In the genomic region with DNA sequence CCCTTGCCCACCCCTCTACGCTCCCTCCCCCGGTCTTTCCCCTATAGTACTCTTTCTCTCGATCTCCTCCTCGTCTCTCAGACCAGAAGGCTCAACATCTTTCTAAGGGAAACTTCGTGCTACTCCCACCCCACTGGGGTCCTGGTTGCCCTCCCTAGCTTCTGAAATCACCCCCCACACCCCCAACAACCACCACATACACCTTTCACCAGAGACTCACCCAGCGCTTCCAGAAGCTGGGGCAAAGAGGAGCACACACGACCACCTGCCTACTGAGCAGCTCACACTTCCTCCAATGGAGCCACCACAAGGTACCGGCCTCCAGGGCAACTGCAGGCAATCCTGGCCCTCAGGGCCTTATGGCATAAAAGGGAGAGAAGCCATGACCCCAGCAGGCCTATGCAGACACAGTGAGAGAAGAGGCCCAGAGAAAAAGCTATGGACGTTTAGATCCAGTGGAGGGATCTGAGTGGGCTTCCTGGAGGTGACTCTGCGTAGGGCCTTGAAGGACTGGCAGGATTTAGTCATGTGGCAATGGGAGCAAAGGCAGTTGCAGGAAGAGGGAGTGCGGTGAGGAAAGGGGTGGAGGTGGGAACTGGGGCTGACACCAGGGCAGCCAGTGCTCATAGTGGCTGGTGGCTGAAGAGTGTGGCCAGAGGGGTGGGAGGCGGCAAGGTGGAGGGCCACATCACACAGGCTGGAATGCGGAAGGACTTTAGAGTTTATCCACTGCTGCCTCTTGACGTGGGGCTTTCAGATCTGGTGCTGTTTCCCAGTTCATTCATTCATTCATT, we compare ENCODE assay signal across 23 cellular contexts. TPM values are rescaled to one million over a fixed set of nuclear protein-coding genes. Genes with fewer than 3 reads are reported as not detected.
DNase-seq lines count a peak whose midpoint lies in the region; ATAC-seq, FAIRE-seq and TF ChIP-seq lines count a peak whose summit lies in the region.
"Had no signal": no experiment of that assay in that cellular context is flagged by ENCODE, and none has a peak within 500 bp of the region (broad histone marks: within the 10 kb centered on the region; RNA-seq: fewer than 3 reads in every experiment).

No MANE protein-coding gene starts in this region.

- no peak overlapping the region for H2BK120ac ChIP-seq in neuronal stem cell (ENCODE audit: low read depth, low read length)

- no peak overlapping the region for H3K4me3 ChIP-seq in H7 (ENCODE audit: insufficient read depth, low read depth, low read length)
- H3K4me3 ChIP-seq in neuronal stem cell (ENCODE audit: low read length in 2 of 2) = no peak overlapping the region

- H3K36me3 ChIP-seq in H7 (replicated peaks; ENCODE audit: control insufficient read depth, insufficient read depth, low read length) = no peaks in the 10 kb centered on the region
- no peaks in the 10 kb centered on the region for H3K36me3 ChIP-seq in neuronal stem cell (replicated peaks in 1 of 2; ENCODE audit: control insufficient read depth in 2 of 2, insufficient read depth in 2 of 2, low read length in 2 of 2)

- no TSS peak for BruUV-seq in Calu3 (replicated peaks; lab: Mats Ljungman, UMichigan)

- peaks cover 6 to 33% of the 10 kb centered on the region in 2 donors for H3K4me1 ChIP-seq in neuronal stem cell (ENCODE audit: control insufficient read depth in 2 of 2, insufficient read depth in 1 of 2, low read depth in 1 of 2, low read length in 2 of 2)
- H3K4me1 ChIP-seq: parathyroid adenoma had no signal

- H3K27ac Mint-ChIP-seq in Calu3 (ENCODE audit: unreplicated experiment) = no peak overlapping the region
- H3K27ac Mint-ChIP-seq in activated CD4-positive, alpha-beta T cell treated with anti-CD3 and anti-CD28 coated beads for 36 hours = no peak overlapping the region
- H3K27ac Mint-ChIP-seq: CD4-positive, alpha-beta T cell; dendritic cell treated with granulocyte-macrophage colony-stimulating factor and Interleukin-4, amounts not matched to agents 40 ng/mL and 50 ng/mL, for 4 days; stimulated activated effector memory CD8-positive, alpha-beta T cell treated with anti-CD3 and anti-CD28 coated beads, Interleukin-12 subunit alpha, Interleukin-12 subunit beta, amount 100 ng/mL, for 72 hours had no signal

- H3K9me3 ChIP-seq in neuronal stem cell (replicated peaks in 1 of 2; ENCODE audit: control insufficient read depth in 2 of 2, insufficient read depth in 1 of 2, low read depth in 1 of 2, low read length in 2 of 2) = no peaks in the 10 kb centered on the region

- no peaks in the 10 kb centered on the region for H3K9me3 Mint-ChIP-seq in Calu3 (ENCODE audit: low read depth, unreplicated experiment)
- no peaks in the 10 kb centered on the region for H3K9me3 Mint-ChIP-seq in activated CD4-positive, alpha-beta T cell treated with anti-CD3 and anti-CD28 coated beads for 36 hours (ENCODE audit: low read depth)
- H3K9me3 Mint-ChIP-seq: CD4-positive, alpha-beta T cell; dendritic cell treated with granulocyte-macrophage colony-stimulating factor and Interleukin-4, amounts not matched to agents 40 ng/mL and 50 ng/mL, for 4 days; naive B cell; stimulated activated effector memory CD8-positive, alpha-beta T cell treated with anti-CD3 and anti-CD28 coated beads, Interleukin-12 subunit alpha, Interleukin-12 subunit beta, amount 100 ng/mL, for 72 hours had no signal

- H2BK12ac ChIP-seq in neuronal stem cell (ENCODE audit: low read length) = peak overlapping the region; percentile 99

- WGBS in neuronal stem cell (ENCODE audit: extremely low coverage in 2 of 2, insufficient read length in 2 of 2, insufficient replicate concordance in 1 of 2), 2 donors = no CpG with 5 or more reads among the region's 14 CpGs

- no peak overlapping the region for H3K4me3 Mint-ChIP-seq in Calu3 (ENCODE audit: low read depth, unreplicated experiment)
- H3K4me3 Mint-ChIP-seq in activated CD4-positive, alpha-beta T cell treated with anti-CD3 and anti-CD28 coated beads for 36 hours = no peak overlapping the region
- H3K4me3 Mint-ChIP-seq: CD4-positive, alpha-beta T cell; dendritic cell treated with granulocyte-macrophage colony-stimulating factor and Interleukin-4, amounts not matched to agents 40 ng/mL and 50 ng/mL, for 4 days; naive B cell; stimulated activated effector memory CD8-positive, alpha-beta T cell treated with anti-CD3 and anti-CD28 coated beads, Interleukin-12 subunit alpha, Interleukin-12 subunit beta, amount 100 ng/mL, for 72 hours had no signal

- no peaks in the 10 kb centered on the region for H3K36me3 Mint-ChIP-seq in Calu3 (ENCODE audit: insufficient read depth, unreplicated experiment)
- H3K36me3 Mint-ChIP-seq in activated CD4-positive, alpha-beta T cell treated with anti-CD3 and anti-CD28 coated beads for 36 hours (ENCODE audit: low read depth) = no peaks in the 10 kb centered on the region
- H3K36me3 Mint-ChIP-seq: naive B cell; stimulated activated effector memory CD8-positive, alpha-beta T cell treated with anti-CD3 and anti-CD28 coated beads, Interleukin-12 subunit alpha, Interleukin-12 subunit beta, amount 100 ng/mL, for 72 hours had no signal

- DNase-seq in Calu3 (peak; percentile 29), H7 (peak; percentile 35), frontal cortex (ENCODE audit: low spot score in 2 of 2) (peak; percentile 1 to 12), neuronal stem cell (ENCODE audit: low spot score) (no peak), NK-92 (lab: John Stamatoyannopoulos, UW; ENCODE audit: unreplicated experiment) (no peak), NOMO-1 treated with dmso at 0.1 percent for 144 hours (lab: John Stamatoyannopoulos, UW; ENCODE audit: unreplicated experiment) (no peak)
- no peak for DNase-seq in activated CD4-positive, alpha-beta T cell treated with anti-CD3 and anti-CD28 coated beads for 36 hours
- DNase-seq: activated CD4-positive, alpha-beta T cell treated with anti-CD3 and anti-CD28 coated beads for 48 hours; activated effector memory CD4-positive, alpha-beta T cell treated with anti-CD3 and anti-CD28 coated beads, Interleukin-2, amount 50 U/mL, for 16 hours; CD4-positive, alpha-beta T cell; Kasumi-1; naive B cell; NCI-H1048; NCI-H2029 treated with DMSO at 0.1 percent for 48 hours; NCI-H446; SW 1271 had no signal

- ATAC-seq in HG03460 (IDR thresholded peaks at IDR 0.05; ENCODE audit: unreplicated experiment) = no peak
- ATAC-seq in activated CD4-positive, alpha-beta T cell treated with anti-CD3 and anti-CD28 coated beads for 36 hours = no peak
- ATAC-seq: HCT116; stimulated activated effector memory CD8-positive, alpha-beta T cell treated with anti-CD3 and anti-CD28 coated beads, Interleukin-12 subunit alpha, Interleukin-12 subunit beta, amount 100 ng/mL, for 72 hours had no signal

- H2AFZ ChIP-seq in neuronal stem cell (ENCODE audit: low read length) = no peak overlapping the region
- H2AFZ ChIP-seq: parathyroid adenoma had no signal

- POLR2A ChIA-PET in activated CD4-positive, alpha-beta T cell treated with anti-CD3 and anti-CD28 coated beads for 36 hours (lab: Charles Lee) = no interaction called here

- H3K27me3 ChIP-seq in H7 (ENCODE audit: control insufficient read depth, insufficient read depth, low read length) (no peaks in the 10 kb centered on the region; the same call in 1 of the 2 replicates), neuronal stem cell (ENCODE audit: control insufficient read depth in 3 of 3, insufficient read depth in 3 of 3, low read depth in 1 of 3, low read length in 3 of 3) (peaks cover 0 to 60% (median 0%) of the 10 kb centered on the region in 3 experiments)

- no peak overlapping the region for H4K91ac ChIP-seq in neuronal stem cell (ENCODE audit: low read depth, low read length, poor library complexity)

- H3K9ac ChIP-seq in neuronal stem cell (ENCODE audit: low read depth, low read length, poor library complexity) = no peak overlapping the region
- H3K9ac ChIP-seq: parathyroid adenoma had no signal

- H2BK5ac ChIP-seq in neuronal stem cell (ENCODE audit: low read length) = peak overlapping the region; percentile 32

- H3K4ac ChIP-seq in neuronal stem cell (ENCODE audit: low read length) = no peak overlapping the region

- H2AK5ac ChIP-seq in neuronal stem cell (ENCODE audit: low read depth, low read length) = peak overlapping the region; percentile 94

- H3K79me1 ChIP-seq in neuronal stem cell (ENCODE audit: low read depth, low read length) = no peaks in the 10 kb centered on the region

- H3K14ac ChIP-seq in neuronal stem cell (ENCODE audit: low read length) = no peak overlapping the region

- no peak overlapping the region for H3K27ac ChIP-seq in neuronal stem cell (replicated peaks; ENCODE audit: low read length)
- H3K27ac ChIP-seq: parathyroid adenoma had no signal

- no peak for FAIRE-seq in frontal cortex (lab: Jason Lieb, UNC)
- FAIRE-seq: islet of Langerhans had no signal

- H2BK15ac ChIP-seq in neuronal stem cell (ENCODE audit: low read length) = peak overlapping the region; percentile 82

- peaks cover 76% of the 10 kb centered on the region for H3K27me3 Mint-ChIP-seq in Calu3 (ENCODE audit: unreplicated experiment)
- peaks cover 2% of the 10 kb centered on the region for H3K27me3 Mint-ChIP-seq in activated CD4-positive, alpha-beta T cell treated with anti-CD3 and anti-CD28 coated beads for 36 hours

- CTCF ChIA-PET in Calu3 (lab: Charles Lee) = interaction anchor here (0.7 kb wide), 1 partner anchor 10 kb away, joined by 3 read pairs; no protein-coding TSS in a partner anchor
- CTCF ChIA-PET in activated CD4-positive, alpha-beta T cell treated with anti-CD3 and anti-CD28 coated beads for 36 hours (lab: Charles Lee) = interaction anchor here (1.4 kb wide), 1 partner anchor 9 kb away, joined by 5 read pairs; no protein-coding TSS in a partner anchor

- H3K18ac ChIP-seq in neuronal stem cell (ENCODE audit: low read length) = peak overlapping the region; percentile 19

- peaks cover 15% of the 10 kb centered on the region for H3K4me1 Mint-ChIP-seq in Calu3 (ENCODE audit: low read depth, unreplicated experiment)
- H3K4me1 Mint-ChIP-seq in activated CD4-positive, alpha-beta T cell treated with anti-CD3 and anti-CD28 coated beads for 36 hours = no peaks in the 10 kb centered on the region
- H3K4me1 Mint-ChIP-seq: naive B cell; stimulated activated effector memory CD8-positive, alpha-beta T cell treated with anti-CD3 and anti-CD28 coated beads, Interleukin-12 subunit alpha, Interleukin-12 subunit beta, amount 100 ng/mL, for 72 hours had no signal

- no peak overlapping the region for H4K8ac ChIP-seq in neuronal stem cell (ENCODE audit: low read depth, low read length)

- no peak overlapping the region for H3K4me2 ChIP-seq in neuronal stem cell (ENCODE audit: insufficient read depth, low read length, poor library complexity, severe bottlenecking)

- intact Hi-C loops in Calu3 (cut with micrococcal nuclease; ENCODE audit: unreplicated experiment) = no loop called here
- intact Hi-C loops in activated CD4-positive, alpha-beta T cell treated with anti-CD3 and anti-CD28 coated beads for 36 hours (cut with DNase I, micrococcal nuclease) = no loop called here

- H3K23ac ChIP-seq in neuronal stem cell (ENCODE audit: low read depth, low read length, poor library complexity) = no peak overlapping the region

- TF ChIP-seq CTCF in Calu3 (IDR thresholded peaks at IDR 0.05; ENCODE audit: unreplicated experiment) = no peak

RNA-seq across cellular contexts. Expression of a gene that starts 12.1 kb away (rescaled TPM):
- 4.8 and 8.9 TPM in 2 replicates for total RNA-seq in Calu3 (2022)
- total RNA-seq in H7 (2014; rRNA removed; shearing (Covaris generic)) = 7.3 and 7.5 TPM in 2 replicates
- not detected for total RNA-seq in frontal cortex
- polyA plus RNA-seq in neuronal stem cell (2013, experiment 1 of 2) = 5.0 TPM
- 5.5 TPM for polyA plus RNA-seq in neuronal stem cell (2013, experiment 2 of 2)
- under 1 TPM; 0.23 TPM for total RNA-seq in activated CD4-positive, alpha-beta T cell treated with anti-CD3 and anti-CD28 coated beads for 36 hours
- total RNA-seq: CD4-positive, alpha-beta T cell; lung microvascular endothelial cell had no signal

Comparison
In these comparisons a context has a peak if more than half of its experiments do, and no peak if none do; other contexts are left out.
1. DNase-seq: peak in Calu3 (single experiment), H7 (single experiment) and frontal cortex (2 of 2); none in neuronal stem cell (single experiment), NK-92 (single experiment), activated CD4-positive, alpha-beta T cell treated with anti-CD3 and anti-CD28 coated beads for 36 hours (single experiment) and NOMO-1 treated with dmso at 0.1 percent for 144 hours (single experiment).